In genomic region chr4:55176497-55176896, GRCh38 we compare ENCODE assay signal across 24 cellular contexts. TPM values are rescaled to one million over a fixed set of nuclear protein-coding genes. Genes with fewer than 3 reads are reported as not detected.
DNase-seq lines count a peak whose midpoint lies in the region; ATAC-seq, FAIRE-seq and TF ChIP-seq lines count a peak whose summit lies in the region.
"Had no signal": no experiment of that assay in that cellular context is flagged by ENCODE, and none has a peak within 500 bp of the region (broad histone marks: within the 10 kb centered on the region; RNA-seq: fewer than 3 reads in every experiment).

No MANE protein-coding gene starts in this region.

- in situ Hi-C loops in K562 (cut with MboI) = no loop called here

- no peak for TF ChIP-seq RAD21 in K562 (CRISPR knock-in tag; conservative IDR thresholded peaks at IDR 0.05 in 1 of 2, IDR thresholded peaks at IDR 0.05 in 1 of 2)

- no peak for DNase-seq in MCF 10A (ENCODE audit: unreplicated experiment)
- DNase-seq in breast epithelium (ENCODE audit: low spot score in 2 of 2) = no peak
- DNase-seq in K562 (ENCODE audit: extremely low read depth in 1 of 4, low spot score in 3 of 4) = no peak
- no peak for DNase-seq in fibroblast of pulmonary artery (ENCODE audit: low read depth)
- DNase-seq in OCI-M2 (lab: John Stamatoyannopoulos, UW; ENCODE audit: unreplicated experiment) = no peak
- no peak for DNase-seq in Karpas-422
- DNase-seq in occipital lobe (lab: John Stamatoyannopoulos, UW) = no peak
- DNase-seq: 8988T; activated CD4-positive, alpha-beta T cell treated with anti-CD3 and anti-CD28 coated beads, Interleukin-2, amount 10 ng/mL, durations not matched to agents 24 days and 14 days; activated naive CD8-positive, alpha-beta T cell treated with anti-CD3 and anti-CD28 coated beads, Interleukin-2, amount 10 ng/mL, durations not matched to agents 7 days and 5 days; body of pancreas; CD8-positive, alpha-beta memory T cell; colonic mucosa; GDM1; hypothalamus; NCI-H2081 treated with DMSO at 0.1 percent for 48 hours; OCI-M1; small intestine; stimulated activated naive B cell treated with anti-CD40 and anti-IgM and Interleukin-4, amounts not matched to agents 10 μg/mL and 1 μg/mL and 100 μg/mL, for 72 hours; T-helper 17 cell had no signal

- no peaks in the 10 kb centered on the region for H3K9me2 ChIP-seq in Karpas-422 (replicated peaks; ENCODE audit: insufficient read depth, low read length)

- H3K4me2 ChIP-seq in K562 (ENCODE audit: insufficient read depth, low read length) (no peak overlapping the region), Karpas-422 (ENCODE audit: low read depth, low read length, poor library complexity, severe bottlenecking) (no peak overlapping the region)

- H3K9me3 Mint-ChIP-seq in MCF 10A (ENCODE audit: unreplicated experiment) = no peaks in the 10 kb centered on the region
- H3K9me3 Mint-ChIP-seq: activated CD4-positive, alpha-beta T cell treated with anti-CD3 and anti-CD28 coated beads, Interleukin-2, amount 10 ng/mL, durations not matched to agents 24 days and 14 days; activated naive CD8-positive, alpha-beta T cell treated with anti-CD3 and anti-CD28 coated beads, Interleukin-2, amount 10 ng/mL, durations not matched to agents 7 days and 5 days; activated T-helper 1 cell treated with anti-CD3 and anti-CD28 coated beads, Interleukin-12 subunit alpha, Interleukin-12 subunit beta, Interleukin-2, Interleukin-4 antibody, amounts not matched to agents 30 ng/mL and 10 ng/mL and 1 ng/mL, durations not matched to agents 14 hours and 24 hours and 36 hours; stimulated activated naive B cell treated with anti-CD40 and anti-IgM and Interleukin-4, amounts not matched to agents 10 μg/mL and 1 μg/mL and 100 μg/mL, for 72 hours had no signal

- 0% methylated on average over 3 of the region's 4 CpGs for WGBS in K562 (ENCODE audit: insufficient coverage, low coverage, missing lambda C conversion rate)

- H4K20me1 ChIP-seq in K562 (replicated peaks; ENCODE audit: control insufficient read depth, insufficient read depth, low read length) = no peaks in the 10 kb centered on the region
- H4K20me1 ChIP-seq in Karpas-422 (ENCODE audit: insufficient read depth, low read depth, low read length) = no peaks in the 10 kb centered on the region

- H3K27me3 ChIP-seq in breast epithelium (no peaks in the 10 kb centered on the region), K562 (ENCODE audit: control insufficient read depth in 2 of 2, insufficient read depth in 2 of 2, low read length in 2 of 2) (no peaks in the 10 kb centered on the region; a peak in 1 of 5 replicates), Karpas-422 (ENCODE audit: low read length) (no peaks in the 10 kb centered on the region)
- H3K27me3 ChIP-seq: body of pancreas, colonic mucosa had no signal

- no peaks in the 10 kb centered on the region for H3K36me3 Mint-ChIP-seq in MCF 10A (ENCODE audit: insufficient read depth, unreplicated experiment)
- H3K36me3 Mint-ChIP-seq: activated naive CD8-positive, alpha-beta T cell treated with anti-CD3 and anti-CD28 coated beads, Interleukin-2, amount 10 ng/mL, durations not matched to agents 7 days and 5 days; CD8-positive, alpha-beta memory T cell; stimulated activated naive B cell treated with anti-CD40 and anti-IgM and Interleukin-4, amounts not matched to agents 10 μg/mL and 1 μg/mL and 100 μg/mL, for 72 hours had no signal

- no peak overlapping the region for H3K4me3 ChIP-seq in breast epithelium
- H3K4me3 ChIP-seq in K562 = no peak overlapping the region
- peak overlapping the region; percentile 36 for H3K4me3 ChIP-seq in fibroblast of pulmonary artery (replicated peaks; ENCODE audit: low read depth, low read length)
- H3K4me3 ChIP-seq in Karpas-422 (ENCODE audit: low read length) = no peak overlapping the region
- H3K4me3 ChIP-seq: body of pancreas, colonic mucosa had no signal

- no peak overlapping the region for H3K27ac ChIP-seq in breast epithelium
- H3K27ac ChIP-seq in K562 (ENCODE audit: extremely low read depth, low read depth, low read length) = no peak overlapping the region
- H3K27ac ChIP-seq in Karpas-422 (ENCODE audit: low read length) = no peak overlapping the region
- H3K27ac ChIP-seq: body of pancreas, colonic mucosa had no signal

- H3K9ac ChIP-seq in K562 (ENCODE audit: insufficient read depth in 1 of 2, low read depth in 2 of 2, low read length in 2 of 2) (no peak overlapping the region), Karpas-422 (ENCODE audit: low read length) (no peak overlapping the region)

- TF ChIP-seq POLR2A in breast epithelium (IDR thresholded peaks at IDR 0.05) (no peak), K562 (conservative IDR thresholded peaks at IDR 0.05) (no peak)

- POLR2A ChIA-PET in MCF 10A (lab: Yijun Ruan, JAX) = interaction anchor here (2.0 kb wide), 1 partner anchor 7 kb away, joined by 8 read pairs; no protein-coding TSS in a partner anchor
- POLR2A ChIA-PET in K562 (lab: Yijun Ruan, JAX) = no interaction called here

- no peaks in the 10 kb centered on the region for H3K9me1 ChIP-seq in K562 (ENCODE audit: control insufficient read depth, insufficient read depth, low read length)

- CTCF ChIA-PET in MCF 10A (lab: Yijun Ruan, JAX) (interaction anchor here (0.9 to 2.3 kb wide), 2 partner anchors 8 to 15 kb away, joined by 3 to 10 read pairs; no protein-coding TSS in a partner anchor), K562 (lab: Yijun Ruan, JAX; ENCODE audit: low intra/inter-chr PET ratio) (no interaction called here)

- no peak for ATAC-seq in K562
- ATAC-seq in GM21529 (IDR thresholded peaks at IDR 0.05; ENCODE audit: unreplicated experiment) = no peak
- ATAC-seq: body of pancreas; stimulated activated naive B cell treated with anti-CD40 and anti-IgM and Interleukin-4, amounts not matched to agents 10 μg/mL and 1 μg/mL and 100 μg/mL, for 72 hours; T-helper 17 cell had no signal

- BruUV-seq in MCF 10A (replicated peaks; lab: Mats Ljungman, UMichigan) (no TSS peak), K562 (replicated peaks; lab: Mats Ljungman, UMichigan) (no TSS peak)

- H3K4me3 Mint-ChIP-seq in MCF 10A (ENCODE audit: unreplicated experiment) = no peak overlapping the region
- H3K4me3 Mint-ChIP-seq: activated CD4-positive, alpha-beta T cell treated with anti-CD3 and anti-CD28 coated beads, Interleukin-2, amount 10 ng/mL, durations not matched to agents 24 days and 14 days; activated naive CD8-positive, alpha-beta T cell treated with anti-CD3 and anti-CD28 coated beads, Interleukin-2, amount 10 ng/mL, durations not matched to agents 7 days and 5 days; activated T-helper 1 cell treated with anti-CD3 and anti-CD28 coated beads, Interleukin-12 subunit alpha, Interleukin-12 subunit beta, Interleukin-2, Interleukin-4 antibody, amounts not matched to agents 30 ng/mL and 10 ng/mL and 1 ng/mL, durations not matched to agents 14 hours and 24 hours and 36 hours; CD8-positive, alpha-beta memory T cell; stimulated activated naive B cell treated with anti-CD40 and anti-IgM and Interleukin-4, amounts not matched to agents 10 μg/mL and 1 μg/mL and 100 μg/mL, for 72 hours; T-helper 17 cell had no signal

- peak overlapping the region; percentile 63 for H3K27ac Mint-ChIP-seq in MCF 10A (ENCODE audit: low read depth, unreplicated experiment)
- H3K27ac Mint-ChIP-seq: activated CD4-positive, alpha-beta T cell treated with anti-CD3 and anti-CD28 coated beads, Interleukin-2, amount 10 ng/mL, durations not matched to agents 24 days and 14 days; activated naive CD8-positive, alpha-beta T cell treated with anti-CD3 and anti-CD28 coated beads, Interleukin-2, amount 10 ng/mL, durations not matched to agents 7 days and 5 days; activated T-helper 1 cell treated with anti-CD3 and anti-CD28 coated beads, Interleukin-12 subunit alpha, Interleukin-12 subunit beta, Interleukin-2, Interleukin-4 antibody, amounts not matched to agents 30 ng/mL and 10 ng/mL and 1 ng/mL, durations not matched to agents 14 hours and 24 hours and 36 hours; stimulated activated naive B cell treated with anti-CD40 and anti-IgM and Interleukin-4, amounts not matched to agents 10 μg/mL and 1 μg/mL and 100 μg/mL, for 72 hours; T-helper 17 cell had no signal

- no peak for TF ChIP-seq EP300 in K562 (IDR thresholded peaks at IDR 0.05; ENCODE audit: low read length)

- TF ChIP-seq CTCF in MCF 10A (IDR thresholded peaks at IDR 0.05; ENCODE audit: unreplicated experiment) = no peak
- no peak for TF ChIP-seq CTCF in breast epithelium (IDR thresholded peaks at IDR 0.05)
- TF ChIP-seq CTCF in K562 (IDR thresholded peaks at IDR 0.05 in 2 of 3, conservative IDR thresholded peaks at IDR 0.05 in 1 of 3; ENCODE audit: insufficient read depth in 2 of 3, low read depth in 1 of 3, low read length in 3 of 3) = no peak
- no peak for TF ChIP-seq CTCF in fibroblast of pulmonary artery (IDR thresholded peaks at IDR 0.05; ENCODE audit: low read length, missing control alignments)

- FAIRE-seq in K562 (lab: Jason Lieb, UNC) = no peak
- FAIRE-seq: frontal cortex, HTR-8/SVneo, small intestine had no signal

- H2AFZ ChIP-seq in K562 (ENCODE audit: low read depth, low read length) (no peak overlapping the region), Karpas-422 (ENCODE audit: low read length) (no peak overlapping the region)

- H3K9me3 ChIP-seq in breast epithelium (no peaks in the 10 kb centered on the region), K562 (replicated peaks; ENCODE audit: control insufficient read depth, insufficient read depth, low read depth, low read length) (no peaks in the 10 kb centered on the region), Karpas-422 (ENCODE audit: low read length) (no peaks in the 10 kb centered on the region)
- H3K9me3 ChIP-seq: body of pancreas, colonic mucosa had no signal

- H3K79me2 ChIP-seq in K562 (ENCODE audit: control insufficient read depth, insufficient read depth, low read length) = no peaks in the 10 kb centered on the region
- H3K79me2 ChIP-seq in Karpas-422 (ENCODE audit: low read length) = no peaks in the 10 kb centered on the region

- intact Hi-C loops in MCF 10A (cut with micrococcal nuclease) = no loop called here
- intact Hi-C loops in breast epithelium (cut with DNase I; ENCODE audit: low total_unique reads) = no loop called here
- intact Hi-C loops in K562 (cut with micrococcal nuclease) = no loop called here

- H3K36me3 ChIP-seq in breast epithelium (no peaks in the 10 kb centered on the region), K562 (ENCODE audit: control insufficient read depth, insufficient read depth, low read length) (no peaks in the 10 kb centered on the region), Karpas-422 (ENCODE audit: insufficient read depth, low read length) (no peaks in the 10 kb centered on the region)
- H3K36me3 ChIP-seq: colonic mucosa had no signal

- H3K4me1 ChIP-seq in breast epithelium = no peaks in the 10 kb centered on the region
- H3K4me1 ChIP-seq in K562 (replicated peaks in 1 of 2; ENCODE audit: control insufficient read depth in 2 of 2, insufficient read depth in 2 of 2, low read length in 2 of 2) = no peaks in the 10 kb centered on the region
- H3K4me1 ChIP-seq in Karpas-422 (ENCODE audit: low read length) = no peaks in the 10 kb centered on the region
- H3K4me1 ChIP-seq: body of pancreas, colonic mucosa had no signal

- peaks cover 30% of the 10 kb centered on the region for H3K4me1 Mint-ChIP-seq in MCF 10A (ENCODE audit: insufficient read depth, unreplicated experiment)
- H3K4me1 Mint-ChIP-seq: stimulated activated naive B cell treated with anti-CD40 and anti-IgM and Interleukin-4, amounts not matched to agents 10 μg/mL and 1 μg/mL and 100 μg/mL, for 72 hours had no signal

- no peaks in the 10 kb centered on the region for H3K27me3 Mint-ChIP-seq in MCF 10A (ENCODE audit: insufficient read depth, unreplicated experiment)
- H3K27me3 Mint-ChIP-seq: activated CD4-positive, alpha-beta T cell treated with anti-CD3 and anti-CD28 coated beads, Interleukin-2, amount 10 ng/mL, durations not matched to agents 24 days and 14 days had no signal

RNA-seq across cellular contexts. Expression of gene KDR, which starts 51.1 kb away (rescaled TPM):
- total RNA-seq in MCF 10A (2022) (0.34 and 0.37 TPM in 2 replicates), breast epithelium (10 to 100 TPM; 20.3 to 64.2 (median 40.6) TPM), K562 (2014; rRNA removed) (not detected in 2 replicates), K562 (2014; rRNA removed; fragmentation: Illumina TruSeq; extraction: Trizol) (not detected in 2 replicates), K562 (2015; rRNA removed; fragmentation: Illumina TruSeq; extraction: Trizol) (not detected in 2 replicates), K562 (2021) (0.11 and 0.13 TPM in 2 replicates), occipital lobe (13.7 TPM)
- total RNA-seq in K562 (2011; cell fraction: chromatin; rRNA removed; ENCODE audit: low replicate concordance) = not detected in 2 replicates
- not detected in 2 replicates for total RNA-seq in K562 (2011; cell fraction: nucleolus; rRNA removed)
- total RNA-seq in K562 (2011; cell fraction: nucleoplasm; rRNA removed) = not detected in 2 replicates
- polyA plus RNA-seq in K562 (2011; rRNA removed) (not detected in 2 replicates), K562 (2014; fragmentation: Illumina TruSeq; extraction: Trizol) (not detected in 2 replicates), K562 (2014; fragmentation: Nextera tagmentation; extraction: Ambion mirVana) (not detected), K562 (2014; rRNA removed) (not detected in 2 replicates)
- 0.01 TPM in 2 replicates for polyA plus RNA-seq in K562 (2011; cell fraction: cytosol; rRNA removed)
- not detected in 2 replicates for polyA plus RNA-seq in K562 (2011; cell fraction: nucleus; rRNA removed)
- 0.01 TPM in 1 of 2 replicates, not detected in the other for polyA plus RNA-seq in K562 (2012)
- not detected in 2 replicates for polyA minus RNA-seq in K562 (2011; rRNA and poly(A)+ RNA removed)
- not detected in 2 replicates for polyA minus RNA-seq in K562 (2011; cell fraction: cytosol; rRNA and poly(A)+ RNA removed)
- not detected in 2 replicates for polyA minus RNA-seq in K562 (2011; cell fraction: nucleus; rRNA and poly(A)+ RNA removed)
- total RNA-seq in Karpas-422 (2014; rRNA removed; shearing (Covaris generic); ENCODE audit: low replicate concordance) = not detected in 2 replicates
- total RNA-seq: activated CD4-positive, alpha-beta T cell treated with anti-CD3 and anti-CD28 coated beads, Interleukin-2, amount 10 ng/mL, durations not matched to agents 24 days and 14 days; activated naive CD8-positive, alpha-beta T cell treated with anti-CD3 and anti-CD28 coated beads, Interleukin-2, amount 10 ng/mL, durations not matched to agents 7 days and 5 days; activated T-helper 1 cell treated with anti-CD3 and anti-CD28 coated beads, Interleukin-12 subunit alpha, Interleukin-12 subunit beta, Interleukin-2, Interleukin-4 antibody, amounts not matched to agents 30 ng/mL and 10 ng/mL and 1 ng/mL, durations not matched to agents 14 hours and 24 hours and 36 hours; CD8-positive, alpha-beta memory T cell; T-helper 17 cell had no signal
- polyA plus RNA-seq: CD8-positive, alpha-beta memory T cell had no signal

Comparison
In these comparisons a context has a peak if more than half of its experiments do, and no peak if none do; other contexts are left out.
1. RNA of gene KDR, which starts 51.1 kb away (total RNA-seq): 20.3 to 64.2 TPM in breast epithelium and 13.7 TPM in occipital lobe (single experiment); 0.34 to 0.37 TPM in MCF 10A, 0.11 to 0.13 TPM in K562 and not detected in Karpas-422; every median in the first group is over 10 times any median in the second.